In the genomic region with DNA sequence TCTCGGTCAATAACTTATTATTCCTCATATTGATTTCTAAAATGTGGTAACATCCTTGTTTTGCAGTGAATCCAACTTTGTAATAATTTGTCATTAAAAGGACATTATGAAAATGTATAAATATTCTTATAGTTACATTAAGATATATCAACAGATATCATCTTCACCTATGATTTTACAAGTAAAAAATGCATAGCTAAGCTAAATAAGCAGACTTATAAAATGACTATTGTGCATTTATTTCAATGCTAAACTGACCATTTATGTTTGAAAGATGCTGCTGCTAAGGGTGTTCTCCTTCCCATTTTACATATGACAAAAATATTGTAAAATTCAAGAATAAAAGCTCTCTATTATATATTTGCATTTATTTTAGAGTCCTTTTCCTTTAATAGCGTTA, we compare ENCODE assay signal across 17 cellular contexts. TPM values are rescaled to one million over a fixed set of nuclear protein-coding genes. Genes with fewer than 3 reads are reported as not detected.
DNase-seq lines count a peak whose midpoint lies in the region; FAIRE-seq and TF ChIP-seq lines count a peak whose summit lies in the region.
"Had no signal": no experiment of that assay in that cellular context is flagged by ENCODE, and none has a peak within 500 bp of the region (broad histone marks: within the 10 kb centered on the region; RNA-seq: fewer than 3 reads in every experiment).

No MANE protein-coding gene starts in this region.

- peaks cover 5% of the 10 kb centered on the region; the same call in 1 of the 2 replicates for H3K27me3 Mint-ChIP-seq in HFFc6 (ENCODE audit: insufficient read depth)

- H3K27ac ChIP-seq in left ventricle myocardium inferior (replicated peaks) (peak overlapping the region; percentile 69), dorsolateral prefrontal cortex (peak overlapping the region in 57 of 59 donors; percentile 11 to 96 (median 89))
- H3K27ac ChIP-seq: BLaER1 treated with 17β-estradiol and CSF1 and Interleukin-3, amounts not matched to agents 10 nM and 100 nM had no signal

- peaks cover 14% of the 10 kb centered on the region for H3K27me3 ChIP-seq in left ventricle myocardium inferior (ENCODE audit: low read depth)
- H3K27me3 ChIP-seq in dorsolateral prefrontal cortex, result peaks cover 0 to 32% (median 0%) of the 10 kb centered on the region in 45 donors
- H3K27me3 ChIP-seq: BLaER1 treated with 17β-estradiol and CSF1 and Interleukin-3, amounts not matched to agents 10 nM and 100 nM had no signal

- peaks cover 43% of the 10 kb centered on the region for H3K4me1 ChIP-seq in left ventricle myocardium inferior

- H3K9me3 Mint-ChIP-seq in HFFc6, result 0 out of 2 replicates have a peak, but pooled peaks cover 4% of the 10 kb centered on the region
- H3K9me3 Mint-ChIP-seq: CD8-positive, alpha-beta T cell had no signal

- DNase-seq in left ventricle myocardium inferior (no peak), cardiac septum (ENCODE audit: low spot score) (no peak), dorsolateral prefrontal cortex (no peak), superior temporal gyrus (ENCODE audit: extremely low spot score) (peak; percentile 45), NCI-H345 treated with DMSO at 0.1 percent for 48 hours (lab: John Stamatoyannopoulos, UW; ENCODE audit: unreplicated experiment) (no peak), HFFc6 (no peak), hepatic stellate cell (ENCODE audit: low spot score) (no peak)
- DNase-seq: 8988T; Calu3; CD8-positive, alpha-beta T cell; DMS79 treated with DMSO at 0.1 percent for 48 hours; GF-D8; GOT3; H7 had no signal

- H3K4me3 ChIP-seq in left ventricle myocardium inferior, result no peak overlapping the region
- H3K4me3 ChIP-seq in dorsolateral prefrontal cortex, result peak overlapping the region in 1 of 59 donors; percentile 53
- H3K4me3 ChIP-seq: BLaER1 treated with 17β-estradiol and CSF1 and Interleukin-3, amounts not matched to agents 10 nM and 100 nM had no signal

- TF ChIP-seq CTCF in left ventricle myocardium inferior (IDR thresholded peaks at IDR 0.05; ENCODE audit: borderline replicate concordance) (no peak), dorsolateral prefrontal cortex (IDR thresholded peaks at IDR 0.05 in 54 of 56, conservative IDR thresholded peaks at IDR 0.05 in 2 of 56; ENCODE audit: low read depth in 1 of 56, partially characterized antibody in 56 of 56) (no peak), HFFc6 (IDR thresholded peaks at IDR 0.05) (no peak)

- peak; percentile 56 for FAIRE-seq in TTC549 (lab: Jason Lieb, UNC)

- no peak overlapping the region for H3K4me3 Mint-ChIP-seq in HFFc6
- H3K4me3 Mint-ChIP-seq: B cell; CD8-positive, alpha-beta T cell had no signal

- H3K27ac Mint-ChIP-seq in HFFc6, result no peak overlapping the region
- H3K27ac Mint-ChIP-seq: B cell; CD8-positive, alpha-beta T cell had no signal

- no peaks in the 10 kb centered on the region; the same call in 1 of the 2 replicates for H3K36me3 Mint-ChIP-seq in HFFc6 (ENCODE audit: low read depth)
- H3K36me3 Mint-ChIP-seq: CD8-positive, alpha-beta T cell had no signal

- no peaks in the 10 kb centered on the region for H3K4me1 Mint-ChIP-seq in HFFc6 (ENCODE audit: low read depth)
- H3K4me1 Mint-ChIP-seq: B cell had no signal

- H3K36me3 ChIP-seq in left ventricle myocardium inferior, result peaks cover 16% of the 10 kb centered on the region

- intact Hi-C loops in left ventricle myocardium inferior (cut with micrococcal nuclease) (no loop called here), cardiac septum (cut with DNase I) (no loop called here), dorsolateral prefrontal cortex (cut with DNase I) (loop anchor here in 1 of 2 donors (5.0 kb wide), 1 partner anchor 37 kb away; no protein-coding TSS in a partner anchor)

- H3K9me3 ChIP-seq in left ventricle myocardium inferior (replicated peaks), result no peaks in the 10 kb centered on the region

RNA-seq across cellular contexts. Expression of gene PROX1, which starts 7.8 kb away (rescaled TPM):
- 80.6 TPM for total RNA-seq in left ventricle myocardium inferior
- 110 TPM for total RNA-seq in cardiac septum
- total RNA-seq in dorsolateral prefrontal cortex, result 100 to 1,000 TPM in 1 of 120 experiments, 10 to 100 TPM in 119; 15.7 to 146 (median 33.4) TPM
- total RNA-seq in HFFc6 (2021; fragmentation: NEBNext Ultra II Directional; extraction: Animal tissue kit (Norgen Biotek cat#: 25700)), result under 1 TPM; 0.14 to 0.96 (median 0.31) TPM
- total RNA-seq: CD8-positive, alpha-beta T cell had no signal

Comparison
In these comparisons a context has a peak if more than half of its experiments do, and no peak if none do; other contexts are left out.
1. RNA of gene PROX1, which starts 7.8 kb away (total RNA-seq): 110 TPM in cardiac septum (single experiment), 80.6 TPM in left ventricle myocardium inferior (single experiment) and 15.7 to 146 TPM in dorsolateral prefrontal cortex; 0.14 to 0.96 TPM in HFFc6; every median in the first group is over 4 times any median in the second.